Comparison of ENCODE assay signal across 1 cellular context in genomic region chr7:120895253-120895652, GRCh38. TPM values are rescaled to one million over a fixed set of nuclear protein-coding genes. Genes with fewer than 3 reads are reported as not detected.
"Had no signal": no experiment of that assay in that cellular context is flagged by ENCODE, and none has a peak within 500 bp of the region (broad histone marks: within the 10 kb centered on the region; RNA-seq: fewer than 3 reads in every experiment).

No MANE protein-coding gene starts in this region.

RNA-seq across cellular contexts. Expression of gene TSPAN12, which starts 37.3 kb away (rescaled TPM):
- polyA plus RNA-seq: IgD-negative memory B cell had no signal
